ENCODE assay signal across 29 cellular contexts in genomic region chr19:11359421-11359820, GRCh38.
"Had no signal": no experiment of that assay in that cellular context is flagged by ENCODE, and none has a peak within 500 bp of the region (broad histone marks: within the 10 kb centered on the region; RNA-seq: fewer than 3 reads in every experiment).

No MANE protein-coding gene starts in this region.

- DNase-seq: activated CD4-positive, alpha-beta memory T cell treated with anti-CD3 and anti-CD28 coated beads for 36 hours; activated CD4-positive, alpha-beta T cell treated with anti-CD3 and anti-CD28 coated beads for 36 hours; activated CD4-positive, alpha-beta T cell treated with anti-CD3 and anti-CD28 coated beads, Interleukin-2, amount 10 ng/mL, durations not matched to agents 7 days and 5 days; activated CD8-positive, alpha-beta memory T cell treated with anti-CD3 and anti-CD28 coated beads, Interleukin-2, amount 50 U/mL, for 4 hours; activated effector memory CD4-positive, alpha-beta T cell treated with Interleukin-2 at 50 U/mL for 16 hours; activated naive CD4-positive, alpha-beta T cell treated with anti-CD3 and anti-CD28 coated beads, Interleukin-2, amount 10 ng/mL, durations not matched to agents 7 days and 5 days; activated T-cell treated with anti-CD3 and anti-CD28 coated beads for 4 hours; activated T-cell treated with anti-CD3 and anti-CD28 coated beads, Interleukin-2, amount 50 U/mL, for 4 hours; amniotic stem cell; aorta; Karpas-422; KBM-7; NCI-H1105; NCI-H1417 treated with DMSO at 0.1 percent for 48 hours; NCI-H1694; NCI-H2029; NCI-H2171; NCI-H510A; NCI-H526; NCI-H748 treated with DMSO at 0.1 percent for 48 hours; NK-92 treated with Interleukin-12 subunit alpha and Interleukin-12 subunit beta, amount 100 ng/mL, for 24 hours; PC-3; SHP77 treated with DMSO at 0.1 percent for 48 hours had no signal

- H3K27ac Mint-ChIP-seq: activated CD4-positive, alpha-beta memory T cell treated with anti-CD3 and anti-CD28 coated beads for 36 hours; activated CD4-positive, alpha-beta T cell treated with anti-CD3 and anti-CD28 coated beads for 36 hours; activated CD4-positive, alpha-beta T cell treated with anti-CD3 and anti-CD28 coated beads, Interleukin-2, amount 10 ng/mL, durations not matched to agents 7 days and 5 days; activated naive CD4-positive, alpha-beta T cell treated with anti-CD3 and anti-CD28 coated beads, Interleukin-2, amount 10 ng/mL, durations not matched to agents 7 days and 5 days; activated naive CD8-positive, alpha-beta T cell; T-helper 1 cell treated with Interleukin-12 subunit alpha and Interleukin-12 subunit beta and Interleukin-4 antibody, amounts not matched to agents 30 μg/mL and 1 μg/mL, for 36 hours; T-helper 2 cell treated with Interferon-gamma antibody and Interleukin-4, amounts not matched to agents 5 μg/mL and 100 μg/mL, for 36 hours had no signal

- H3K36me3 Mint-ChIP-seq: activated CD4-positive, alpha-beta memory T cell treated with anti-CD3 and anti-CD28 coated beads for 36 hours; activated naive CD4-positive, alpha-beta T cell treated with anti-CD3 and anti-CD28 coated beads, Interleukin-2, amount 10 ng/mL, durations not matched to agents 7 days and 5 days had no signal

- H3K4me3 Mint-ChIP-seq: activated CD4-positive, alpha-beta memory T cell treated with anti-CD3 and anti-CD28 coated beads for 36 hours; activated CD4-positive, alpha-beta T cell treated with anti-CD3 and anti-CD28 coated beads for 36 hours; activated CD4-positive, alpha-beta T cell treated with anti-CD3 and anti-CD28 coated beads, Interleukin-2, amount 10 ng/mL, durations not matched to agents 7 days and 5 days; activated naive CD4-positive, alpha-beta T cell treated with anti-CD3 and anti-CD28 coated beads, Interleukin-2, amount 10 ng/mL, durations not matched to agents 7 days and 5 days; activated naive CD8-positive, alpha-beta T cell; activated T-cell treated with anti-CD3 and anti-CD28 coated beads, Interleukin-2, amount 50 U/mL, for 4 hours; T-helper 1 cell treated with Interleukin-12 subunit alpha and Interleukin-12 subunit beta and Interleukin-4 antibody, amounts not matched to agents 30 μg/mL and 1 μg/mL, for 36 hours; T-helper 2 cell treated with Interferon-gamma antibody and Interleukin-4, amounts not matched to agents 5 μg/mL and 100 μg/mL, for 36 hours had no signal

- ATAC-seq: activated CD4-positive, alpha-beta T cell treated with anti-CD3 and anti-CD28 coated beads for 36 hours; activated CD4-positive, CD25-positive, alpha-beta regulatory T cell treated with anti-CD3 and anti-CD28 coated beads, Interleukin-2, amount 50 U/mL, for 24 hours; activated T-cell treated with anti-CD3 and anti-CD28 coated beads, Interleukin-2, amount 50 U/mL, for 4 hours; PC-3 had no signal

- H3K27me3 Mint-ChIP-seq: activated CD4-positive, alpha-beta memory T cell treated with anti-CD3 and anti-CD28 coated beads for 36 hours had no signal

- H3K9me3 Mint-ChIP-seq: activated CD4-positive, alpha-beta memory T cell treated with anti-CD3 and anti-CD28 coated beads for 36 hours; activated CD4-positive, alpha-beta T cell treated with anti-CD3 and anti-CD28 coated beads, Interleukin-2, amount 10 ng/mL, durations not matched to agents 7 days and 5 days; activated naive CD4-positive, alpha-beta T cell treated with anti-CD3 and anti-CD28 coated beads, Interleukin-2, amount 10 ng/mL, durations not matched to agents 7 days and 5 days; activated T-cell treated with anti-CD3 and anti-CD28 coated beads, Interleukin-2, amount 50 U/mL, for 4 hours; T-helper 1 cell treated with Interleukin-12 subunit alpha and Interleukin-12 subunit beta and Interleukin-4 antibody, amounts not matched to agents 30 μg/mL and 1 μg/mL, for 36 hours; T-helper 2 cell treated with Interferon-gamma antibody and Interleukin-4, amounts not matched to agents 5 μg/mL and 100 μg/mL, for 36 hours had no signal

- H3K27ac ChIP-seq: breast epithelium, SJSA1 had no signal
